In genomic region chr18:72941001-72941400, GRCh38 we compare ENCODE assay signal across 14 cellular contexts.
"Had no signal": no experiment of that assay in that cellular context is flagged by ENCODE, and none has a peak within 500 bp of the region (broad histone marks: within the 10 kb centered on the region; RNA-seq: fewer than 3 reads in every experiment).

No MANE protein-coding gene starts in this region.

- H3K4me3 ChIP-seq: adrenal gland, lower lobe of right lung, pancreas, skin epidermis, stomach, thoracic aorta had no signal

- DNase-seq: activated CD4-positive, alpha-beta T cell treated with anti-CD3 and anti-CD28 coated beads, Interleukin-2, amount 50 U/mL, for 1 hour; activated naive CD4-positive, alpha-beta T cell treated with anti-CD3 and anti-CD28 coated beads, Interleukin-2, amount 10 ng/mL, durations not matched to agents 7 days and 5 days; effector memory CD4-positive, alpha-beta T cell; hippocampal formation; left cardiac atrium; lower lobe of right lung; naive B cell; pancreas; stomach; T1000; WERI-Rb-1 had no signal

- H3K27ac ChIP-seq: adrenal gland, lower lobe of right lung, pancreas, skin epidermis, stomach, thoracic aorta, WERI-Rb-1 had no signal

- ATAC-seq: left cardiac atrium, lower lobe of right lung, pancreas had no signal

- H3K36me3 ChIP-seq: adrenal gland, lower lobe of right lung, pancreas, stomach, thoracic aorta, WERI-Rb-1 had no signal

- FAIRE-seq: pancreas had no signal

- H3K9me3 ChIP-seq: adrenal gland, lower lobe of right lung, pancreas, stomach, thoracic aorta had no signal

- H3K27me3 ChIP-seq: adrenal gland, pancreas, stomach had no signal

- H3K4me1 ChIP-seq: adrenal gland, lower lobe of right lung, pancreas, stomach had no signal
